8 cellular contexts compared by ENCODE assay signal in genomic region chr11:47152953-47153950, GRCh38. TPM values are rescaled to one million over a fixed set of nuclear protein-coding genes. Genes with fewer than 3 reads are reported as not detected.
A peak's percentile ranks its signal among the peaks of the same experiment; 100 is the strongest.
DNase-seq lines count a peak whose midpoint lies in the region; ATAC-seq, FAIRE-seq and TF ChIP-seq lines count a peak whose summit lies in the region.

No MANE protein-coding gene starts in this region.

- TF ChIP-seq CTCF in A549 (IDR thresholded peaks at IDR 0.05) (peak; percentile 91), ascending aorta (IDR thresholded peaks at IDR 0.05) (peak; percentile 89 to 95 (median 90)), right atrium auricular region (IDR thresholded peaks at IDR 0.05) (peak; percentile 96 to 97), retinal pigment epithelial cell (conservative IDR thresholded peaks at IDR 0.05; ENCODE audit: low read depth, low read length) (peak; percentile 100)

- DNase-seq in A549 (ENCODE audit: low read depth in 1 of 2, low spot score in 1 of 2) = peak; percentile 77 to 87
- peak; percentile 58 for DNase-seq in GM12891 (ENCODE audit: insufficient read length, low spot score)
- peak; percentile 16 for DNase-seq in NCI-H1048 (lab: John Stamatoyannopoulos, UW)
- DNase-seq in SKM-1 treated with dmso at 0.1 percent for 144 hours (lab: John Stamatoyannopoulos, UW; ENCODE audit: unreplicated experiment) = peak; percentile 73
- DNase-seq in ascending aorta (ENCODE audit: low spot score in 2 of 2) = peak in 1 of 2 donors; percentile 85
- peak; percentile 87 for DNase-seq in right atrium auricular region (ENCODE audit: low spot score)
- DNase-seq in retinal pigment epithelial cell (ENCODE audit: low read depth) = no peak

- no peak overlapping the region for H3K4me3 ChIP-seq in A549
- H3K4me3 ChIP-seq in ascending aorta = no peak overlapping the region
- no peak overlapping the region for H3K4me3 ChIP-seq in right atrium auricular region
- no peak overlapping the region for H3K4me3 ChIP-seq in retinal pigment epithelial cell (ENCODE audit: low read length)

- POLR2A ChIA-PET in A549 (lab: Yijun Ruan, JAX) = interaction anchor here (1.1 kb wide), 1 partner anchor 236 kb away, joined by 3 read pairs; no protein-coding TSS in a partner anchor

- H3K36me3 ChIP-seq in ascending aorta = peaks cover 0 to 24% of the 10 kb centered on the region in 2 donors
- no peaks in the 10 kb centered on the region for H3K36me3 ChIP-seq in right atrium auricular region

- no peak overlapping the region for H3K4me2 ChIP-seq in A549

- H3K4me1 ChIP-seq in A549 (no peaks in the 10 kb centered on the region), ascending aorta (no peaks in the 10 kb centered on the region), right atrium auricular region (peaks cover 0 to 24% of the 10 kb centered on the region in 2 donors)

- peak; percentile 77 to 87 for ATAC-seq in A549
- ATAC-seq in GM21737 (IDR thresholded peaks at IDR 0.05; ENCODE audit: unreplicated experiment) = no peak

- intact Hi-C loops in ascending aorta (cut with DNase I) = loop anchor here (1.0 kb wide), 1 partner anchor 264 kb away; no protein-coding TSS in a partner anchor

- TF ChIP-seq POLR2A in A549 (IDR thresholded peaks at IDR 0.05; ENCODE audit: low read length) (no peak), GM12891 (IDR thresholded peaks at IDR 0.05; ENCODE audit: low read depth, low read length) (no peak)

- CTCF ChIA-PET in A549 (lab: Yijun Ruan, JAX) = interaction anchor here (0.5 to 6.7 kb wide), 81 partner anchors 9 to 764 kb away, joined by 3 to 120 read pairs (median 4); partner anchors contain the start of genes CKAP5, CSTPP1 and PACSIN3

- TF ChIP-seq RAD21 in A549 (conservative IDR thresholded peaks at IDR 0.05 in 1 of 2, IDR thresholded peaks at IDR 0.05 in 1 of 2) = peak; percentile 94

- H3K27me3 ChIP-seq in ascending aorta = no peaks in the 10 kb centered on the region
- no peaks in the 10 kb centered on the region for H3K27me3 ChIP-seq in right atrium auricular region

- FAIRE-seq in A549 (lab: Jason Lieb, UNC) (peak; percentile 32), GM12891 (lab: Jason Lieb, UNC) (peak; percentile 80)

- no peak for TF ChIP-seq EP300 in A549 (IDR thresholded peaks at IDR 0.05)

- H3K27ac ChIP-seq in A549 = no peak overlapping the region
- no peak overlapping the region for H3K27ac ChIP-seq in ascending aorta
- H3K27ac ChIP-seq in right atrium auricular region = no peak overlapping the region

- WGBS in A549 (ENCODE audit: missing lambda C conversion rate) = 47% methylated on average over 11 of the region's 11 CpGs

- H3K9me3 ChIP-seq in A549 (no peaks in the 10 kb centered on the region), ascending aorta (no peaks in the 10 kb centered on the region), right atrium auricular region (no peaks in the 10 kb centered on the region)

TF ChIP-seq in A549, 52 proteins besides CTCF, POLR2A, EP300 and RAD21:
- TF ChIP-seq ZFP36 (IDR thresholded peaks at IDR 0.05; ENCODE audit: borderline replicate concordance, partially characterized antibody) (peak; percentile 5), CBX2 (IDR thresholded peaks at IDR 0.05; ENCODE audit: borderline replicate concordance, low read depth) (no peak), TFCP2L1 (CRISPR knock-in tag; IDR thresholded peaks at IDR 0.05) (no peak), HOXB5 (CRISPR knock-in tag; IDR thresholded peaks at IDR 0.05) (no peak), SMC3 (IDR thresholded peaks at IDR 0.05) (peak; percentile 94), JUN (IDR thresholded peaks at IDR 0.05) (no peak), TP53 (CRISPR knock-in tag; IDR thresholded peaks at IDR 0.05) (no peak), HEYL (CRISPR knock-in tag; IDR thresholded peaks at IDR 0.05) (no peak), FOXS1 (CRISPR knock-in tag; IDR thresholded peaks at IDR 0.05) (no peak)
- TF ChIP-seq, protein P1, sequence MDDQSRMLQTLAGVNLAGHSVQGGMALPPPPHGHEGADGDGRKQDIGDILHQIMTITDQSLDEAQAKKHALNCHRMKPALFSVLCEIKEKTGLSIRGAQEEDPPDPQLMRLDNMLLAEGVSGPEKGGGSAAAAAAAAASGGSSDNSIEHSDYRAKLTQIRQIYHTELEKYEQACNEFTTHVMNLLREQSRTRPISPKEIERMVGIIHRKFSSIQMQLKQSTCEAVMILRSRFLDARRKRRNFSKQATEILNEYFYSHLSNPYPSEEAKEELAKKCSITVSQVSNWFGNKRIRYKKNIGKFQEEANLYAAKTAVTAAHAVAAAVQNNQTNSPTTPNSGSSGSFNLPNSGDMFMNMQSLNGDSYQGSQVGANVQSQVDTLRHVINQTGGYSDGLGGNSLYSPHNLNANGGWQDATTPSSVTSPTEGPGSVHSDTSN (IDR thresholded peaks at IDR 0.05) = no peak

TF ChIP-seq in GM12891, 5 proteins besides CTCF, POLR2A, EP300 and RAD21:
- TF ChIP-seq POU2F2 (IDR thresholded peaks at IDR 0.05; ENCODE audit: low read depth, low read length) (no peak), PAX5 (IDR thresholded peaks at IDR 0.05; ENCODE audit: insufficient read depth, low read length, severe bottlenecking) (no peak), TAF1 (IDR thresholded peaks at IDR 0.05; ENCODE audit: low read depth, low read length) (no peak), POLR2AphosphoS5 (IDR thresholded peaks at IDR 0.05; ENCODE audit: low read depth, low read length) (no peak), SPI1 (IDR thresholded peaks at IDR 0.05; ENCODE audit: low read depth, low read length) (no peak)

RNA-seq across cellular contexts. Expression of gene ARFGAP2, which starts 23.4 kb away (rescaled TPM):
- 28.3 and 29.5 TPM in 2 replicates for polyA plus RNA-seq in A549 (2011; rRNA removed)
- 28.5 and 30.6 TPM in 2 replicates for polyA plus RNA-seq in A549 (2012; cell fraction: cytosol; rRNA removed)
- polyA plus RNA-seq in A549 (2012; cell fraction: nucleus; rRNA removed) = 114 and 160 TPM in 2 replicates
- polyA plus RNA-seq in A549 (2017; fragmentation: RNase III; extraction: RNeasy Plus Mini Kit Qiagen cat#74134 plus additional on column Dnase treatment) = 34.0 to 38.0 TPM (median 35.2 TPM) in 3 replicates
- 52.4 and 57.7 TPM in 2 replicates for polyA minus RNA-seq in A549 (2011; rRNA and poly(A)+ RNA removed)
- 48.9 TPM for polyA plus RNA-seq in GM12891 (2012; ENCODE audit: low read depth, missing spikeins)
- 66.1 TPM for total RNA-seq in ascending aorta
- 10 to 100 TPM; 75.1 to 78.0 TPM for total RNA-seq in right atrium auricular region

RNA-seq across cellular contexts. Expression of gene PACSIN3, which starts 33.0 kb away (rescaled TPM):
- polyA plus RNA-seq in A549 (2011; rRNA removed) (15.8 and 16.5 TPM in 2 replicates), A549 (2017; fragmentation: RNase III; extraction: RNeasy Plus Mini Kit Qiagen cat#74134 plus additional on column Dnase treatment) (32.9 to 35.7 TPM (median 35.3 TPM) in 3 replicates)
- polyA plus RNA-seq in A549 (2012; cell fraction: cytosol; rRNA removed) = 36.2 and 40.9 TPM in 2 replicates
- polyA plus RNA-seq in A549 (2012; cell fraction: nucleus; rRNA removed) = 35.4 and 35.9 TPM in 2 replicates
- polyA minus RNA-seq in A549 (2011; rRNA and poly(A)+ RNA removed) = 12.0 and 17.2 TPM in 2 replicates
- 0.87 TPM for polyA plus RNA-seq in GM12891 (2012; ENCODE audit: low read depth, missing spikeins)
- total RNA-seq in ascending aorta (32.7 TPM), right atrium auricular region (100 to 1,000 TPM; 107 to 186 TPM)
